In the genomic region with DNA sequence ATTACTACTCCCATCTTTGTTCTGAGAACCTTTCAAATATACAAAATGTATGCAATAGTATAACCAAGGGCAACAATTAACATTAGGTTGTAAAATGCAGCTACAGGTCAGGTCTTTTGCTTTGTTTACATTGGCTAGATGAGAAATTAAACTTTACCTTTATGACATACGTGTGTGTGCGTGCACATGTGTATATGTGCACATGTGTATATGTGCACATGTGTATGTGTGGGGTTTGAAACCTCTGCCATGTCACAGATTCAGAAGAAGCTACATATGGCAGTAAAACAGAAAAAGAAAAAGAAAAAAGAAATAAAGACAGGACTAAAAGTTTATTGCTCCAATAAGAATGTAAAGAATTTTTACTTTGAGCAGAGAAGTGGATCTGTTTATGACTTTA, we compare ENCODE assay signal across 35 cellular contexts.
"Had no signal": no experiment of that assay in that cellular context is flagged by ENCODE, and none has a peak within 500 bp of the region (broad histone marks: within the 10 kb centered on the region; RNA-seq: fewer than 3 reads in every experiment).

No MANE protein-coding gene starts in this region.

- H3K9me3 ChIP-seq: MG63 had no signal

- DNase-seq: Karpas-422, Kasumi-1, MG63, MM.1S, MV-4-11, NCI-H1048, NCI-H1092, NCI-H1092 treated with DMSO at 0.1 percent for 48 hours, NCI-H1105, NCI-H1105 treated with DMSO at 0.1 percent for 48 hours, NCI-H1417, NCI-H1417 treated with DMSO at 0.1 percent for 48 hours, NCI-H1436, NCI-H1436 treated with DMSO at 0.1 percent for 48 hours, NCI-H146, NCI-H1694, NCI-H1694 treated with DMSO at 0.1 percent for 48 hours, NCI-H187, NCI-H187 treated with DMSO at 0.1 percent for 48 hours, NCI-H1930, NCI-H2029, NCI-H2029 treated with DMSO at 0.1 percent for 48 hours, NCI-H2081, NCI-H2081 treated with DMSO at 0.1 percent for 48 hours, NCI-H2107, NCI-H2171, NCI-H2171 treated with DMSO at 0.1 percent for 48 hours, NCI-H2227 treated with DMSO at 0.1 percent for 48 hours, NCI-H226, NCI-H345, NCI-H446, NCI-H446 treated with DMSO at 0.1 percent for 48 hours, NCI-H510A, NCI-H510A treated with DMSO at 0.1 percent for 48 hours, NCI-H524 had no signal

- H3K4me3 ChIP-seq: MG63 had no signal

- H3K27me3 ChIP-seq: MG63 had no signal
